Comparison of ENCODE assay signal across 11 cellular contexts in the genomic region with DNA sequence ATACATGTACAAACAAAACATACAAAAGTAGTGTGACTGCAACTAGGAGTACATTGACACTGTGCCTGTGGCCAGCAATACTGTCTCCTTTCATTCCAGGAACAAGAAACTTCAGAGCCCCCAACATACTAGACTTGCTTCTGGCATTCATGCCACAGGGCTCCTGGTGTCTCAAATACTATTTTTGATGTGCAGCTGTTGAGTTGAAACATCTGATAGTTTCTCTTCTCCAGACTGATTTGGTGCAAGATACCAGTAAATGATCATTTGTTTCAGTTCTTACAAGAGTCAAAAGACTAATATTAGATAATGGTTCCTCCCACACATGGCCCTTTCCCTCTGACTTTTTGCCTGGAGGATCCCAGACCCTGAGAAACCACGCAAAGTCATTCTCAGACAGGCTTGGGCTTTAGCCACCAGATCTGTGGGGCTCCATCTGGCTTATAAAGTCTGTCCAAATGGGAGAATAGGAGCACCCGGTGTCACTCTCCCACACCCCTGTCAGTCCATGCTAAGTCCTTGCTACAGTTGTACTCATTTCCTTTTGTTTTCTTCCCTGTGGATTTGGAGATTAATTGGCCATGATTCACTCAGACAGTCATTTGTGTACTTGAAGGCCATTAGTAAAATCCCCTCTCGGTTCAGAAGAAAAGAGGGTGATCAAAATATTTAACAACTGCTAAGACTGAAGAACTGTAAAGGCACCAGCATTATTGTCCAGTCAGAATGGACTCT.
DNase-seq lines count a peak whose midpoint lies in the region; ATAC-seq and TF ChIP-seq lines count a peak whose summit lies in the region.
"Had no signal": no experiment of that assay in that cellular context is flagged by ENCODE, and none has a peak within 500 bp of the region (broad histone marks: within the 10 kb centered on the region; RNA-seq: fewer than 3 reads in every experiment).

No MANE protein-coding gene starts in this region.

- no peaks in the 10 kb centered on the region for H3K9me3 ChIP-seq in A673 (ENCODE audit: low read depth, low read length, poor library complexity, severe bottlenecking)

- no peak overlapping the region for H3K27ac Mint-ChIP-seq in stimulated activated naive B cell treated with anti-CD40 and anti-IgM and Interleukin-4, amounts not matched to agents 10 μg/mL and 1 μg/mL and 100 μg/mL, for 72 hours
- H3K27ac Mint-ChIP-seq in activated T-helper 2 cell treated with anti-CD3 and anti-CD28 coated beads, Interferon-gamma antibody, Interleukin-2, Interleukin-4, amounts not matched to agents 10 μg/mL and 5 μg/mL and 100 μg/mL, durations not matched to agents 14 hours and 24 hours and 36 hours: no peak overlapping the region

- H3K36me3 Mint-ChIP-seq in stimulated activated naive B cell treated with anti-CD40 and anti-IgM and Interleukin-4, amounts not matched to agents 10 μg/mL and 1 μg/mL and 100 μg/mL, for 72 hours: peaks cover 0 to 7% of the 10 kb centered on the region in 2 donors
- peaks cover 4% of the 10 kb centered on the region for H3K36me3 Mint-ChIP-seq in activated T-helper 2 cell treated with anti-CD3 and anti-CD28 coated beads, Interferon-gamma antibody, Interleukin-2, Interleukin-4, amounts not matched to agents 10 μg/mL and 5 μg/mL and 100 μg/mL, durations not matched to agents 14 hours and 24 hours and 36 hours (ENCODE audit: low read depth)

- ATAC-seq in HG02852 (IDR thresholded peaks at IDR 0.05; ENCODE audit: unreplicated experiment) (peak; percentile 57), left ventricle myocardium superior (peak; percentile 51)
- ATAC-seq in stimulated activated naive B cell treated with anti-CD40 and anti-IgM and Interleukin-4, amounts not matched to agents 10 μg/mL and 1 μg/mL and 100 μg/mL, for 72 hours (replicated peaks): peak; percentile 70 to 87
- ATAC-seq: Panc1 had no signal

- no peak overlapping the region for H3K4me3 Mint-ChIP-seq in stimulated activated naive B cell treated with anti-CD40 and anti-IgM and Interleukin-4, amounts not matched to agents 10 μg/mL and 1 μg/mL and 100 μg/mL, for 72 hours
- H3K4me3 Mint-ChIP-seq in activated T-helper 2 cell treated with anti-CD3 and anti-CD28 coated beads, Interferon-gamma antibody, Interleukin-2, Interleukin-4, amounts not matched to agents 10 μg/mL and 5 μg/mL and 100 μg/mL, durations not matched to agents 14 hours and 24 hours and 36 hours (ENCODE audit: low read depth): no peak overlapping the region
- H3K4me3 Mint-ChIP-seq: central memory CD8-positive, alpha-beta T cell had no signal

- CTCF ChIA-PET in A673 (lab: Charles Lee): no interaction called here

- DNase-seq in amniotic epithelial cell (ENCODE audit: low read depth) (peak; percentile 54), left ventricle myocardium superior (no peak), NOMO-1 treated with dmso at 0.1 percent for 144 hours (lab: John Stamatoyannopoulos, UW; ENCODE audit: unreplicated experiment) (no peak), A673 (ENCODE audit: low spot score) (no peak), occipital lobe (lab: John Stamatoyannopoulos, UW) (no peak)
- no peak for DNase-seq in stimulated activated naive B cell treated with anti-CD40 and anti-IgM and Interleukin-4, amounts not matched to agents 10 μg/mL and 1 μg/mL and 100 μg/mL, for 72 hours
- no peak for DNase-seq in activated T-helper 2 cell treated with anti-CD3 and anti-CD28 coated beads, Interferon-gamma antibody, Interleukin-2, Interleukin-4, amounts not matched to agents 10 μg/mL and 5 μg/mL and 100 μg/mL, durations not matched to agents 14 hours and 24 hours and 36 hours (ENCODE audit: low spot score)
- DNase-seq: activated CD4-positive, alpha-beta T cell treated with anti-CD3 and anti-CD28 coated beads, Interleukin-2, amount 50 U/mL, for 48 hours had no signal

- H3K36me3 ChIP-seq in A673 (ENCODE audit: insufficient read depth, low read length, poor library complexity, severe bottlenecking): no peaks in the 10 kb centered on the region

- peaks cover 4 to 5% of the 10 kb centered on the region in 2 donors for H3K9me3 Mint-ChIP-seq in stimulated activated naive B cell treated with anti-CD40 and anti-IgM and Interleukin-4, amounts not matched to agents 10 μg/mL and 1 μg/mL and 100 μg/mL, for 72 hours
- peaks cover 27% of the 10 kb centered on the region for H3K9me3 Mint-ChIP-seq in activated T-helper 2 cell treated with anti-CD3 and anti-CD28 coated beads, Interferon-gamma antibody, Interleukin-2, Interleukin-4, amounts not matched to agents 10 μg/mL and 5 μg/mL and 100 μg/mL, durations not matched to agents 14 hours and 24 hours and 36 hours

- H3K4me3 ChIP-seq in A673 (ENCODE audit: low read depth, low read length, poor library complexity, severe bottlenecking): no peak overlapping the region

- H3K27me3 ChIP-seq in A673 (replicated peaks; ENCODE audit: insufficient read depth, low read depth, low read length, poor library complexity): peaks cover 12% of the 10 kb centered on the region

- no TSS peak for BruUV-seq in A673 (replicated peaks; lab: Mats Ljungman, UMichigan)

- H3K4me1 Mint-ChIP-seq in stimulated activated naive B cell treated with anti-CD40 and anti-IgM and Interleukin-4, amounts not matched to agents 10 μg/mL and 1 μg/mL and 100 μg/mL, for 72 hours: peaks cover 16 to 30% of the 10 kb centered on the region in 2 donors
- H3K4me1 Mint-ChIP-seq in activated T-helper 2 cell treated with anti-CD3 and anti-CD28 coated beads, Interferon-gamma antibody, Interleukin-2, Interleukin-4, amounts not matched to agents 10 μg/mL and 5 μg/mL and 100 μg/mL, durations not matched to agents 14 hours and 24 hours and 36 hours (ENCODE audit: low read depth): peaks cover 10% of the 10 kb centered on the region
- H3K4me1 Mint-ChIP-seq: central memory CD8-positive, alpha-beta T cell had no signal

- POLR2A ChIA-PET in A673 (lab: Charles Lee; ENCODE audit: low non-redundant PET): no interaction called here

- no peaks in the 10 kb centered on the region for H3K27me3 Mint-ChIP-seq in stimulated activated naive B cell treated with anti-CD40 and anti-IgM and Interleukin-4, amounts not matched to agents 10 μg/mL and 1 μg/mL and 100 μg/mL, for 72 hours
- H3K27me3 Mint-ChIP-seq in activated T-helper 2 cell treated with anti-CD3 and anti-CD28 coated beads, Interferon-gamma antibody, Interleukin-2, Interleukin-4, amounts not matched to agents 10 μg/mL and 5 μg/mL and 100 μg/mL, durations not matched to agents 14 hours and 24 hours and 36 hours (ENCODE audit: low read depth): no peaks in the 10 kb centered on the region
- H3K27me3 Mint-ChIP-seq: central memory CD8-positive, alpha-beta T cell had no signal

- no peak overlapping the region for H3K27ac ChIP-seq in A673 (ENCODE audit: low read depth, low read length, poor library complexity, severe bottlenecking)

- TF ChIP-seq CTCF in A673 (conservative IDR thresholded peaks at IDR 0.05; ENCODE audit: low read depth, low read length): no peak

- H3K4me1 ChIP-seq in A673 (ENCODE audit: insufficient read depth, low read length, poor library complexity, severe bottlenecking): no peaks in the 10 kb centered on the region

- intact Hi-C loops in left ventricle myocardium superior (cut with micrococcal nuclease): no loop called here
- intact Hi-C loops in A673 (cut with micrococcal nuclease; ENCODE audit: unreplicated experiment): no loop called here
- intact Hi-C loops in activated T-helper 2 cell treated with anti-CD3 and anti-CD28 coated beads, Interferon-gamma antibody, Interleukin-2, Interleukin-4, amounts not matched to agents 10 μg/mL and 5 μg/mL and 100 μg/mL, durations not matched to agents 14 hours and 24 hours and 36 hours (cut with micrococcal nuclease): no loop called here
